Comparison of ENCODE assay signal across 8 cellular contexts in genomic region chr1:40862008-40862863, GRCh38. TPM values are rescaled to one million over a fixed set of nuclear protein-coding genes. Genes with fewer than 3 reads are reported as not detected.
DNase-seq lines count a peak whose midpoint lies in the region; TF ChIP-seq lines count a peak whose summit lies in the region.

Gene CITED4, minus strand, starts transcription at chr1:40862363. Its CDS starts 236 bp downstream, at chr1:40862127.

- H3K36me3 Mint-ChIP-seq in type B pancreatic cell, result no peaks in the 10 kb centered on the region

- peaks cover 31% of the 10 kb centered on the region for H3K27me3 Mint-ChIP-seq in type B pancreatic cell

- no peaks in the 10 kb centered on the region for H3K27me3 ChIP-seq in adipocyte (replicated peaks; ENCODE audit: control insufficient read depth, insufficient read depth, low read length)

- no peaks in the 10 kb centered on the region for H3K9me3 Mint-ChIP-seq in type B pancreatic cell

- TF ChIP-seq POLR2A in NB4 (IDR thresholded peaks at IDR 0.05; ENCODE audit: extremely low read depth, insufficient read length), result peak; percentile 99

- H3K9me3 ChIP-seq in adipocyte (ENCODE audit: control insufficient read depth, low read length), result no peaks in the 10 kb centered on the region

- H3K27ac Mint-ChIP-seq in type B pancreatic cell, result peak within 1 kb of the TSS; percentile 97

- H3K4me3 ChIP-seq in HFF-Myc (replicated peaks; ENCODE audit: low read depth, low read length), result peak within 1 kb of the TSS; percentile 51
- peak within 1 kb of the TSS; percentile 67 for H3K4me3 ChIP-seq in NB4 (ENCODE audit: low read depth, low read length)
- H3K4me3 ChIP-seq in adipocyte (ENCODE audit: low read length), result peak within 1 kb of the TSS; percentile 79

- H3K4me3 Mint-ChIP-seq in type B pancreatic cell, result peak within 1 kb of the TSS; percentile 93

- intact Hi-C loops in cardiac septum (cut with DNase I), result no loop called here

- DNase-seq in GM04504 (ENCODE audit: low read depth), result peak; percentile 69
- DNase-seq in HFF-Myc (ENCODE audit: extremely low read depth, low read depth), result peak; percentile 67
- peak; percentile 92 for DNase-seq in NB4 (ENCODE audit: low read depth)
- peak; percentile 86 to 94 for DNase-seq in SW 1271 (lab: John Stamatoyannopoulos, UW)
- DNase-seq in adipocyte (ENCODE audit: low read depth), result peak; percentile 98
- peak; percentile 99 for DNase-seq in cardiac septum (ENCODE audit: low spot score)
- peak; percentile 93 for DNase-seq in pons (ENCODE audit: low spot score)
- DNase-seq in type B pancreatic cell (ENCODE audit: extremely low spot score, unreplicated experiment), result peak; percentile 97

- H3K4me1 ChIP-seq in adipocyte (ENCODE audit: control insufficient read depth, insufficient read depth, low read length), result peaks cover 9% of the 10 kb centered on the region

- peak within 1 kb of the TSS; percentile 76 for H3K9ac ChIP-seq in adipocyte (ENCODE audit: low read length)

- TF ChIP-seq CTCF in HFF-Myc (IDR thresholded peaks at IDR 0.05; ENCODE audit: low read depth, low read length, missing control alignments), result peak; percentile 38
- peak; percentile 28 for TF ChIP-seq CTCF in NB4 (IDR thresholded peaks at IDR 0.05; ENCODE audit: low read depth, low read length)
- TF ChIP-seq CTCF in type B pancreatic cell (conservative IDR thresholded peaks at IDR 0.05), result peak; percentile 47

- no peaks in the 10 kb centered on the region for H3K36me3 ChIP-seq in adipocyte (ENCODE audit: control insufficient read depth, insufficient read depth, low read length, severe bottlenecking)

- peaks cover 9% of the 10 kb centered on the region for H3K4me1 Mint-ChIP-seq in type B pancreatic cell (ENCODE audit: unreplicated experiment)

RNA-seq across cellular contexts. Expression of gene CITED4, which starts in this region (rescaled TPM):
- 8.7 TPM for total RNA-seq in cardiac septum
- 101 and 207 TPM in 2 replicates for total RNA-seq in type B pancreatic cell (ENCODE audit: low replicate concordance)

Comparison
In these comparisons a context has a peak if more than half of its experiments do, and no peak if none do; other contexts are left out.
1. Peak in every context shown above with its lines: DNase-seq and H3K4me3 ChIP-seq.
2. RNA of gene CITED4 (total RNA-seq): 101 to 207 TPM in type B pancreatic cell; 8.7 TPM in cardiac septum (single experiment); every median in the first group is over 10 times any median in the second.